ENCODE assay signal across 1 cellular context in the genomic region with DNA sequence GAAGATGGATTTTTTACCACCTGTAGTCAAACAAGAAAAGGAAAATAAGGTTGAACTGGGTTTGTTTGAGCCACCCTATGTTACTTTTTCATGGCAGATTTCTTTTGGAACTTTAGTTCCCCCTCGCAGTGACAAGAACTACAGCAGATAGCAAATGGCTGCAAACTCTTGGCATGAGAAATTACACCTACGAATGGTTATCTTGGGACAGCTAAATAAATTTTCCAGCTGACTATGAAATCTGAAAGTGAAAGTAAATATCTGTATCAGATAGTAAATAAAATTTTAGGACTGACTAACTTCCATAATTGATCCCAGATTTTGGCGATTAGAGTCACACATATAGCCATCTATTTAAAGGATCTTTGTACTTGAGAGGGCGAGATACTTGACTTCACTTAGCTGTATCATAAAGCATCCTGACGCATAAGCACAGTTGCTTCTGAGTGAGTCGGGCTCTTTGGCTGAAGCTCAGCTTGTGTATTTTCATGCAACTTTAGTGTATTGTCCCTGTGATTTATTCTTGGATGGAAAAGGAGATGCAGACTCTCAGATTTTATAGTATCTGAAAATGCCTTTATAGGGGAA.
TF ChIP-seq lines count a peak whose summit lies in the region.

No MANE protein-coding gene starts in this region.

TF ChIP-seq in SK-N-SH treated with all-trans-retinoic acid at 6 μM for 48 hours, 23 proteins besides CTCF, POLR2A, EP300 and RAD21 (continued from another document):
- TF ChIP-seq POU6F1 (CRISPR knock-in tag; IDR thresholded peaks at IDR 0.05; ENCODE audit: borderline replicate concordance, low read depth) = no peak
- no peak for TF ChIP-seq PATZ1 (CRISPR knock-in tag; IDR thresholded peaks at IDR 0.05; ENCODE audit: borderline replicate concordance)
- no peak for TF ChIP-seq GLIS3 (CRISPR knock-in tag; IDR thresholded peaks at IDR 0.05)
